19 cellular contexts compared by ENCODE assay signal in genomic region chr4:170651786-170652185, GRCh38.
DNase-seq lines count a peak whose midpoint lies in the region; ATAC-seq and TF ChIP-seq lines count a peak whose summit lies in the region.
"Had no signal": no experiment of that assay in that cellular context is flagged by ENCODE, and none has a peak within 500 bp of the region (broad histone marks: within the 10 kb centered on the region; RNA-seq: fewer than 3 reads in every experiment).

No MANE protein-coding gene starts in this region.

- intact Hi-C loops in vagina (cut with DNase I): no loop called here

- ATAC-seq in RWPE2 (ENCODE audit: low read depth): peak; percentile 51; the same call in 1 of the 3 replicates
- ATAC-seq in HG03457 (IDR thresholded peaks at IDR 0.05; ENCODE audit: unreplicated experiment): no peak
- ATAC-seq: GM12878, GM23338 had no signal

- no peaks in the 10 kb centered on the region for H3K9me3 ChIP-seq in RWPE2 (ENCODE audit: severe bottlenecking)
- no peaks in the 10 kb centered on the region for H3K9me3 ChIP-seq in vagina
- H3K9me3 ChIP-seq: BLaER1 had no signal

- no peak for TF ChIP-seq POLR2A in vagina (IDR thresholded peaks at IDR 0.05)

- H3K27ac ChIP-seq in RWPE2 (ENCODE audit: poor library complexity, severe bottlenecking) (no peak overlapping the region), vagina (no peak overlapping the region)
- H3K27ac ChIP-seq: BLaER1 had no signal

- TF ChIP-seq CTCF in RWPE2 (IDR thresholded peaks at IDR 0.05; ENCODE audit: poor library complexity, severe bottlenecking) (no peak), vagina (IDR thresholded peaks at IDR 0.05) (no peak)

- no peaks in the 10 kb centered on the region for H3K27me3 ChIP-seq in RWPE2 (ENCODE audit: insufficient read depth, poor library complexity, severe bottlenecking)
- H3K27me3 ChIP-seq in vagina: no peaks in the 10 kb centered on the region
- H3K27me3 ChIP-seq: BLaER1 had no signal

- H3K36me3 ChIP-seq in RWPE2 (ENCODE audit: low read depth): no peaks in the 10 kb centered on the region; the same call in 1 of the 2 replicates
- H3K36me3 ChIP-seq in vagina: no peaks in the 10 kb centered on the region
- H3K36me3 ChIP-seq: BLaER1 had no signal

- DNase-seq in EL (peak; percentile 28), RWPE2 (ENCODE audit: low spot score) (no peak), dedifferentiated amniotic fluid mesenchymal stem cell (ENCODE audit: extremely low spot score) (peak; percentile 41), kidney tubule cell (ENCODE audit: low spot score) (peak; percentile 5), SKM-1 (lab: John Stamatoyannopoulos, UW; ENCODE audit: unreplicated experiment) (no peak), vagina (ENCODE audit: extremely low spot score in 2 of 2) (no peak)
- DNase-seq in activated CD4-positive, alpha-beta T cell treated with anti-CD3 and anti-CD28 coated beads for 1 hour: no peak
- DNase-seq: CD8-positive, alpha-beta memory T cell; DMS79; GDM1; NCI-H1105 treated with DMSO at 0.1 percent for 48 hours; NCI-H187; NCI-H226; NCI-H526 treated with DMSO at 0.1 percent for 48 hours; SIG-M5 had no signal

- H3K4me3 ChIP-seq in RWPE2 (ENCODE audit: severe bottlenecking): no peak overlapping the region
- H3K4me3 ChIP-seq in vagina: no peak overlapping the region
- H3K4me3 ChIP-seq: BLaER1, GM12878, GM23338 had no signal

- H3K4me1 ChIP-seq in RWPE2 (ENCODE audit: insufficient read depth, poor library complexity, severe bottlenecking): no peaks in the 10 kb centered on the region
- no peaks in the 10 kb centered on the region for H3K4me1 ChIP-seq in vagina
- H3K4me1 ChIP-seq: BLaER1 had no signal

Comparison
In these comparisons a context has a peak if more than half of its experiments do, and no peak if none do; other contexts are left out.
1. DNase-seq: peak in EL (single experiment), dedifferentiated amniotic fluid mesenchymal stem cell (single experiment) and kidney tubule cell (single experiment); none in RWPE2 (single experiment), SKM-1 (single experiment), vagina (0 of 2) and activated CD4-positive, alpha-beta T cell treated with anti-CD3 and anti-CD28 coated beads for 1 hour (single experiment).